In genomic region chr18:10114727-10115463, GRCh38 we compare ENCODE assay signal across 17 cellular contexts.
DNase-seq lines count a peak whose midpoint lies in the region; ATAC-seq, FAIRE-seq and TF ChIP-seq lines count a peak whose summit lies in the region.
"Had no signal": no experiment of that assay in that cellular context is flagged by ENCODE, and none has a peak within 500 bp of the region (broad histone marks: within the 10 kb centered on the region; RNA-seq: fewer than 3 reads in every experiment).

No MANE protein-coding gene starts in this region.

- 68% methylated on average over 5 of the region's 6 CpGs for WGBS in mesenchymal stem cell
- 78 to 86% (median 83%) methylated on average over 6 of the region's 6 CpGs for WGBS in small intestine, 3 donors
- 71% methylated on average over 6 of the region's 6 CpGs for WGBS in smooth muscle cell (ENCODE audit: low lambda C conversion rate)

- H3K36me3 ChIP-seq in mesenchymal stem cell (ENCODE audit: control insufficient read depth in 1 of 2, insufficient read depth in 2 of 2, low read depth in 1 of 2, low read length in 2 of 2) = no peaks in the 10 kb centered on the region
- H3K36me3 ChIP-seq in small intestine (ENCODE audit: control insufficient read depth in 2 of 2, insufficient read depth in 2 of 2, low read length in 2 of 2) = no peaks in the 10 kb centered on the region
- H3K36me3 ChIP-seq in smooth muscle cell (ENCODE audit: low read depth) = no peaks in the 10 kb centered on the region
- H3K36me3 ChIP-seq: SJSA1 had no signal

- H3K4me2 ChIP-seq in mesenchymal stem cell (ENCODE audit: low read length, poor library complexity, severe bottlenecking) = no peak overlapping the region
- no peak overlapping the region for H3K4me2 ChIP-seq in smooth muscle cell
- H3K4me2 ChIP-seq: PC-9 had no signal

- no peak for TF ChIP-seq CTCF in activated CD8-positive, alpha-beta T cell treated with anti-CD3 and anti-CD28 coated beads for 36 hours (IDR thresholded peaks at IDR 0.05)
- TF ChIP-seq CTCF in smooth muscle cell (IDR thresholded peaks at IDR 0.05; ENCODE audit: borderline replicate concordance, insufficient read depth, poor library complexity, severe bottlenecking) = no peak

- DNase-seq in COLO668 (lab: John Stamatoyannopoulos, UW; ENCODE audit: unreplicated experiment) = peak; percentile 56
- peak in 2 of 3 experiments; percentile 66 to 89 for DNase-seq in NCI-H1417 (lab: John Stamatoyannopoulos, UW)
- peak; percentile 100 for DNase-seq in NCI-H69 (lab: John Stamatoyannopoulos, UW)
- no peak for DNase-seq in mesenchymal stem cell
- DNase-seq in activated CD8-positive, alpha-beta T cell treated with anti-CD3 and anti-CD28 coated beads for 36 hours = no peak
- DNase-seq in small intestine = no peak
- DNase-seq in smooth muscle cell (lab: John Stamatoyannopoulos, UW; ENCODE audit: unreplicated experiment) = no peak
- DNase-seq: C1 segment of cervical spinal cord, DMS153, EL, GM23248, NCI-H187 treated with DMSO at 0.1 percent for 48 hours, NCI-H2171 treated with DMSO at 0.1 percent for 48 hours, NCI-H524, PC-9, SW 1271 had no signal

- no peak for FAIRE-seq in small intestine (lab: Jason Lieb, UNC)

- H4K8ac ChIP-seq in mesenchymal stem cell (ENCODE audit: low read length) = no peak overlapping the region

- peak overlapping the region in 1 of 2 experiments; percentile 47 for H3K4ac ChIP-seq in mesenchymal stem cell (ENCODE audit: low read depth in 1 of 2, low read length in 2 of 2)

- no peaks in the 10 kb centered on the region for H3K4me1 Mint-ChIP-seq in activated CD8-positive, alpha-beta T cell treated with anti-CD3 and anti-CD28 coated beads for 36 hours (ENCODE audit: low read depth)

- peaks cover 4% of the 10 kb centered on the region for H3K27me3 Mint-ChIP-seq in activated CD8-positive, alpha-beta T cell treated with anti-CD3 and anti-CD28 coated beads for 36 hours

- POLR2A ChIA-PET in activated CD8-positive, alpha-beta T cell treated with anti-CD3 and anti-CD28 coated beads for 36 hours (lab: Charles Lee) = no interaction called here

- peak overlapping the region in 1 of 2 experiments; percentile 3 for H3K18ac ChIP-seq in mesenchymal stem cell (ENCODE audit: low read depth in 1 of 2, low read length in 2 of 2)

- no peak overlapping the region for H3K9ac ChIP-seq in mesenchymal stem cell (ENCODE audit: low read length)
- no peak overlapping the region for H3K9ac ChIP-seq in smooth muscle cell (ENCODE audit: low read depth)
- H3K9ac ChIP-seq: GM23248 had no signal

- peak overlapping the region; percentile 9 for H2BK120ac ChIP-seq in mesenchymal stem cell (ENCODE audit: low read depth, low read length)

- no peaks in the 10 kb centered on the region for H3K79me2 ChIP-seq in smooth muscle cell (ENCODE audit: low read depth)

- no peak overlapping the region for H3K14ac ChIP-seq in mesenchymal stem cell (ENCODE audit: low read length in 2 of 2)

- H3K36me3 Mint-ChIP-seq in activated CD8-positive, alpha-beta T cell treated with anti-CD3 and anti-CD28 coated beads for 36 hours (ENCODE audit: low read depth) = no peaks in the 10 kb centered on the region

- intact Hi-C loops in activated CD8-positive, alpha-beta T cell treated with anti-CD3 and anti-CD28 coated beads for 36 hours (cut with micrococcal nuclease) = no loop called here

- no peaks in the 10 kb centered on the region for H3K9me3 ChIP-seq in mesenchymal stem cell (ENCODE audit: control insufficient read depth, low read length)
- no peaks in the 10 kb centered on the region for H3K9me3 ChIP-seq in small intestine (ENCODE audit: control insufficient read depth, low read depth)
- H3K9me3 ChIP-seq in smooth muscle cell (replicated peaks; ENCODE audit: low read depth) = no peaks in the 10 kb centered on the region
- H3K9me3 ChIP-seq: SJSA1 had no signal

- ATAC-seq in activated CD8-positive, alpha-beta T cell treated with anti-CD3 and anti-CD28 coated beads for 36 hours = no peak

- H2AFZ ChIP-seq in mesenchymal stem cell (ENCODE audit: low read depth, low read length) = no peak overlapping the region
- H2AFZ ChIP-seq in smooth muscle cell (ENCODE audit: low read depth) = no peak overlapping the region
- H2AFZ ChIP-seq: GM23248, PC-9 had no signal

- H2BK12ac ChIP-seq in mesenchymal stem cell (ENCODE audit: low read length in 2 of 2) = peak overlapping the region; percentile 3 to 49

- no peak overlapping the region for H3K4me3 Mint-ChIP-seq in activated CD8-positive, alpha-beta T cell treated with anti-CD3 and anti-CD28 coated beads for 36 hours

- H3K27ac Mint-ChIP-seq in activated CD8-positive, alpha-beta T cell treated with anti-CD3 and anti-CD28 coated beads for 36 hours = no peak overlapping the region

- no peak overlapping the region for H4K91ac ChIP-seq in mesenchymal stem cell (ENCODE audit: low read length)

- H3K27me3 ChIP-seq in mesenchymal stem cell (ENCODE audit: control insufficient read depth in 1 of 2, insufficient read depth in 1 of 2, low read length in 2 of 2) = no peaks in the 10 kb centered on the region
- no peaks in the 10 kb centered on the region for H3K27me3 ChIP-seq in small intestine (ENCODE audit: control insufficient read depth in 2 of 2, insufficient read depth in 2 of 2, low read length in 2 of 2)
- no peaks in the 10 kb centered on the region for H3K27me3 ChIP-seq in smooth muscle cell (ENCODE audit: low read depth)
- H3K27me3 ChIP-seq: SJSA1 had no signal

- H2AK5ac ChIP-seq in mesenchymal stem cell (ENCODE audit: low read length, severe bottlenecking) = no peak overlapping the region

- H2BK5ac ChIP-seq in mesenchymal stem cell (ENCODE audit: low read depth, low read length, poor library complexity, severe bottlenecking) = no peak overlapping the region

- no peak overlapping the region for H3K4me3 ChIP-seq in mesenchymal stem cell (ENCODE audit: insufficient read depth in 1 of 2, low read depth in 1 of 2, low read length in 2 of 2)
- H3K4me3 ChIP-seq in small intestine (ENCODE audit: low read depth in 1 of 2, low read length in 2 of 2) = no peak overlapping the region
- no peak overlapping the region for H3K4me3 ChIP-seq in smooth muscle cell
- H3K4me3 ChIP-seq: GM23248, PC-9, SJSA1 had no signal

- no peaks in the 10 kb centered on the region for H4K20me1 ChIP-seq in smooth muscle cell (ENCODE audit: low read depth)

- no peaks in the 10 kb centered on the region for H3F3A ChIP-seq in smooth muscle cell (ENCODE audit: low read depth)

- H3K79me1 ChIP-seq in mesenchymal stem cell (replicated peaks; ENCODE audit: low read length, poor library complexity, severe bottlenecking) = no peaks in the 10 kb centered on the region

- H3K23ac ChIP-seq in mesenchymal stem cell (ENCODE audit: low read length in 2 of 2) = no peak overlapping the region

- no peaks in the 10 kb centered on the region for H3K9me3 Mint-ChIP-seq in activated CD8-positive, alpha-beta T cell treated with anti-CD3 and anti-CD28 coated beads for 36 hours

- CTCF ChIA-PET in activated CD8-positive, alpha-beta T cell treated with anti-CD3 and anti-CD28 coated beads for 36 hours (lab: Charles Lee) = no interaction called here

- H3K4me1 ChIP-seq in mesenchymal stem cell (ENCODE audit: control insufficient read depth, insufficient read depth, low read depth, low read length) (no peaks in the 10 kb centered on the region), small intestine (ENCODE audit: control insufficient read depth in 2 of 2, insufficient read depth in 1 of 2, low read depth in 1 of 2, low read length in 1 of 2) (no peaks in the 10 kb centered on the region), smooth muscle cell (ENCODE audit: low read depth) (peaks cover 5% of the 10 kb centered on the region)
- H3K4me1 ChIP-seq: SJSA1 had no signal

- no peak overlapping the region for H2BK15ac ChIP-seq in mesenchymal stem cell (ENCODE audit: low read depth, poor library complexity, severe bottlenecking)

- H3K27ac ChIP-seq in mesenchymal stem cell (ENCODE audit: low read length, poor library complexity, severe bottlenecking) (no peak overlapping the region), small intestine (ENCODE audit: low read depth in 1 of 2, low read length in 1 of 2) (no peak overlapping the region), smooth muscle cell (ENCODE audit: low read depth) (no peak overlapping the region)
- H3K27ac ChIP-seq: GM23248, PC-9, SJSA1 had no signal

Comparison
In these comparisons a context has a peak if more than half of its experiments do, and no peak if none do; other contexts are left out.
1. DNase-seq: peak in COLO668 (single experiment), NCI-H1417 (2 of 3) and NCI-H69 (single experiment); none in mesenchymal stem cell (single experiment), activated CD8-positive, alpha-beta T cell treated with anti-CD3 and anti-CD28 coated beads for 36 hours (single experiment), small intestine (single experiment) and smooth muscle cell (single experiment).